ENCODE assay signal across 22 cellular contexts in genomic region chr2:168850846-168851245, GRCh38. TPM values are rescaled to one million over a fixed set of nuclear protein-coding genes. Genes with fewer than 3 reads are reported as not detected.
DNase-seq lines count a peak whose midpoint lies in the region; TF ChIP-seq lines count a peak whose summit lies in the region.
"Had no signal": no experiment of that assay in that cellular context is flagged by ENCODE, and none has a peak within 500 bp of the region (broad histone marks: within the 10 kb centered on the region; RNA-seq: fewer than 3 reads in every experiment).

No MANE protein-coding gene starts in this region.

- H3K4me2 ChIP-seq in trophoblast cell (ENCODE audit: low read length) = no peak overlapping the region
- H3K4me2 ChIP-seq: BLaER1 treated with 17β-estradiol and CSF1 and Interleukin-3, amounts not matched to agents 10 nM and 100 nM; GM23338 had no signal

- TF ChIP-seq POLR2A in suprapubic skin (IDR thresholded peaks at IDR 0.05) (no peak), lower leg skin (IDR thresholded peaks at IDR 0.05) (no peak)

- H3K27me3 ChIP-seq in trophoblast cell (ENCODE audit: insufficient read depth, low read length) (no peaks in the 10 kb centered on the region), suprapubic skin (no peaks in the 10 kb centered on the region)
- H3K27me3 ChIP-seq: BE2C; BLaER1 treated with 17β-estradiol and CSF1 and Interleukin-3, amounts not matched to agents 10 nM and 100 nM had no signal

- TF ChIP-seq CTCF in AG10803 (conservative IDR thresholded peaks at IDR 0.05; ENCODE audit: low read length) = no peak
- no peak for TF ChIP-seq CTCF in choroid plexus epithelial cell (conservative IDR thresholded peaks at IDR 0.05; ENCODE audit: low read depth, low read length)
- no peak for TF ChIP-seq CTCF in suprapubic skin (IDR thresholded peaks at IDR 0.05)
- TF ChIP-seq CTCF in lower leg skin (IDR thresholded peaks at IDR 0.05) = no peak

- no peak overlapping the region for H3K27ac ChIP-seq in trophoblast cell (ENCODE audit: low read depth, low read length)
- no peak overlapping the region for H3K27ac ChIP-seq in suprapubic skin
- H3K27ac ChIP-seq: 22Rv1; BLaER1 treated with 17β-estradiol and CSF1 and Interleukin-3, amounts not matched to agents 10 nM and 100 nM had no signal

- no peak overlapping the region for H2BK5ac ChIP-seq in trophoblast cell (ENCODE audit: low read depth, low read length, poor library complexity)

- H3K23ac ChIP-seq in trophoblast cell (ENCODE audit: low read length) = no peak overlapping the region

- H3K79me1 ChIP-seq in trophoblast cell (ENCODE audit: low read length) = no peaks in the 10 kb centered on the region

- intact Hi-C loops in lower leg skin (cut with DNase I; ENCODE audit: low total_unique reads) = no loop called here

- no peak overlapping the region for H4K91ac ChIP-seq in trophoblast cell (ENCODE audit: low read depth, low read length)

- H3K36me3 ChIP-seq in trophoblast cell (ENCODE audit: control insufficient read depth in 1 of 2, insufficient read depth in 2 of 2, low read length in 2 of 2) (no peaks in the 10 kb centered on the region), suprapubic skin (peaks cover 6% of the 10 kb centered on the region)
- H3K36me3 ChIP-seq: BE2C had no signal

- no peak overlapping the region for H2AFZ ChIP-seq in trophoblast cell (ENCODE audit: insufficient read depth, low read length, poor library complexity)
- H2AFZ ChIP-seq: GM23338 had no signal

- H3K4me3 ChIP-seq in AG10803 (ENCODE audit: low read length) (no peak overlapping the region), choroid plexus epithelial cell (ENCODE audit: low read depth, low read length) (no peak overlapping the region), trophoblast cell (ENCODE audit: low read depth, low read length) (no peak overlapping the region), suprapubic skin (no peak overlapping the region), lower leg skin (ENCODE audit: low read depth, poor library complexity, severe bottlenecking) (no peak overlapping the region)
- H3K4me3 ChIP-seq: BLaER1 treated with 17β-estradiol and CSF1 and Interleukin-3, amounts not matched to agents 10 nM and 100 nM; GM23338 had no signal

- no peak overlapping the region for H2BK120ac ChIP-seq in trophoblast cell (ENCODE audit: insufficient read depth, low read length, poor library complexity)

- H3K4me1 ChIP-seq in trophoblast cell (ENCODE audit: control insufficient read depth in 1 of 2, insufficient read depth in 2 of 2, low read length in 2 of 2) (no peaks in the 10 kb centered on the region), suprapubic skin (no peaks in the 10 kb centered on the region)
- H3K4me1 ChIP-seq: BE2C; BLaER1 treated with 17β-estradiol and CSF1 and Interleukin-3, amounts not matched to agents 10 nM and 100 nM had no signal

- no peak overlapping the region for H3K4ac ChIP-seq in trophoblast cell (ENCODE audit: low read depth, low read length)

- DNase-seq in AG10803 (ENCODE audit: low read depth) (peak; percentile 53), amniotic epithelial cell (ENCODE audit: low read depth) (peak; percentile 21), choroid plexus epithelial cell (ENCODE audit: low read depth) (peak; percentile 2), trophoblast cell (peak; percentile 42 to 92), suprapubic skin (ENCODE audit: low spot score in 2 of 2) (no peak), lower leg skin (ENCODE audit: low spot score in 2 of 2) (no peak)
- no peak for DNase-seq in activated CD8-positive, alpha-beta memory T cell treated with anti-CD3 and anti-CD28 coated beads for 24 hours
- DNase-seq: AML-193; BE2C; CD4-positive, alpha-beta T cell; CD8-positive, alpha-beta memory T cell; DMS 273 treated with DMSO at 0.1 percent for 48 hours; DMS79; EL; GDM1; H9 had no signal

- TF ChIP-seq EP300 in suprapubic skin (IDR thresholded peaks at IDR 0.05) = no peak

- H4K12ac ChIP-seq in trophoblast cell (ENCODE audit: low read depth, low read length) = no peak overlapping the region

- H3K9me3 ChIP-seq in trophoblast cell (ENCODE audit: insufficient read depth, low read depth, low read length) (no peaks in the 10 kb centered on the region), suprapubic skin (no peaks in the 10 kb centered on the region)
- H3K9me3 ChIP-seq: BE2C; BLaER1 treated with 17β-estradiol and CSF1 and Interleukin-3, amounts not matched to agents 10 nM and 100 nM had no signal

- no peak overlapping the region for H4K8ac ChIP-seq in trophoblast cell (ENCODE audit: low read depth, low read length)

- no peak overlapping the region for H2AK5ac ChIP-seq in trophoblast cell (ENCODE audit: low read length)

- peaks cover 1% of the 10 kb centered on the region for H3K79me2 ChIP-seq in trophoblast cell (ENCODE audit: control insufficient read depth, insufficient read depth, low read length, poor library complexity)

- no peak overlapping the region for H3K18ac ChIP-seq in trophoblast cell (ENCODE audit: low read length)

- no peak overlapping the region for H3K9ac ChIP-seq in trophoblast cell (ENCODE audit: low read length)
- H3K9ac ChIP-seq: BLaER1 treated with 17β-estradiol and CSF1 and Interleukin-3, amounts not matched to agents 10 nM and 100 nM had no signal

- H2BK12ac ChIP-seq in trophoblast cell (ENCODE audit: low read length) = no peak overlapping the region

- no peak overlapping the region for H3K14ac ChIP-seq in trophoblast cell (ENCODE audit: low read length)

RNA-seq across cellular contexts. Expression of gene SPC25, which starts 39.4 kb away (rescaled TPM):
- 17.1 and 19.3 TPM in 2 replicates for polyA plus RNA-seq in trophoblast cell (2013)
- total RNA-seq in suprapubic skin (1 to 10 TPM in 2 of 4 donors, under 1 TPM in 1, not detected in 1; 0.62 to 4.3 (median 1.2) TPM), lower leg skin (1 to 10 TPM in 1 of 4 donors, under 1 TPM in 1, not detected in 2; 0.74 to 1.2 TPM)
- polyA plus RNA-seq: CD14-positive monocyte; CD8-positive, alpha-beta memory T cell had no signal

RNA-seq across cellular contexts. Expression of gene NOSTRIN, which starts 48.4 kb away (rescaled TPM):
- 8.1 and 9.3 TPM in 2 replicates for polyA plus RNA-seq in trophoblast cell (2013)
- total RNA-seq in suprapubic skin = 10 to 100 TPM in 2 of 4 donors, 1 to 10 TPM in 2; 7.1 to 38.2 (median 9.0) TPM
- total RNA-seq in lower leg skin = 10 to 100 TPM in 2 of 4 donors, 1 to 10 TPM in 2; 3.0 to 20.8 (median 11.0) TPM
- total RNA-seq: CD8-positive, alpha-beta memory T cell; GM23338; H9 had no signal
- polyA plus RNA-seq: CD14-positive monocyte; CD8-positive, alpha-beta memory T cell had no signal

RNA-seq across cellular contexts. Expression of gene G6PC2, which starts 50.2 kb away (rescaled TPM):
- polyA plus RNA-seq in trophoblast cell (2013) = not detected in 2 replicates
- total RNA-seq in suprapubic skin = not detected
- not detected for total RNA-seq in lower leg skin
- total RNA-seq: CD4-positive, alpha-beta T cell; CD8-positive, alpha-beta memory T cell; GM23338; H4; H9 had no signal
- polyA plus RNA-seq: AG04450; CD14-positive monocyte; CD8-positive, alpha-beta memory T cell; GM23338 had no signal

Comparison
In these comparisons a context has a peak if more than half of its experiments do, and no peak if none do; other contexts are left out.
1. DNase-seq: peak in AG10803 (single experiment), amniotic epithelial cell (single experiment), choroid plexus epithelial cell (single experiment) and trophoblast cell (2 of 2); none in suprapubic skin (0 of 2), activated CD8-positive, alpha-beta memory T cell treated with anti-CD3 and anti-CD28 coated beads for 24 hours (single experiment) and lower leg skin (0 of 2).